ENCODE assay signal across 3 cellular contexts in genomic region chr6:113055998-113056397, GRCh38.
"Had no signal": no experiment of that assay in that cellular context is flagged by ENCODE, and none has a peak within 500 bp of the region (broad histone marks: within the 10 kb centered on the region; RNA-seq: fewer than 3 reads in every experiment).

No MANE protein-coding gene starts in this region.

- ATAC-seq: GM12878 had no signal

- H3K4me3 ChIP-seq: GM12878 had no signal

- DNase-seq: GDM1, GF-D8 had no signal
